ENCODE assay signal across 28 cellular contexts in genomic region chr4:47647544-47647943, GRCh38.
"Had no signal": no experiment of that assay in that cellular context is flagged by ENCODE, and none has a peak within 500 bp of the region (broad histone marks: within the 10 kb centered on the region; RNA-seq: fewer than 3 reads in every experiment).

No MANE protein-coding gene starts in this region.

- H3K9me3 ChIP-seq: gastroesophageal sphincter, heart right ventricle had no signal

- H3K4me3 ChIP-seq: coronary artery, dorsolateral prefrontal cortex, gastroesophageal sphincter, heart right ventricle had no signal

- DNase-seq: activated CD4-positive, alpha-beta memory T cell treated with anti-CD3 and anti-CD28 coated beads, Interleukin-2, amount 10 ng/mL, durations not matched to agents 7 days and 5 days; activated CD4-positive, alpha-beta T cell treated with anti-CD3 and anti-CD28 coated beads for 1 hour; activated CD4-positive, alpha-beta T cell treated with anti-CD3 and anti-CD28 coated beads for 4 hours; activated CD4-positive, alpha-beta T cell treated with anti-CD3 and anti-CD28 coated beads, Interleukin-2, amount 10 ng/mL, durations not matched to agents 7 days and 5 days; activated CD4-positive, alpha-beta T cell treated with anti-CD3 and anti-CD28 coated beads, Interleukin-2, amount 50 U/mL, for 4 hours; activated CD8-positive, alpha-beta memory T cell treated with anti-CD3 and anti-CD28 coated beads, Interleukin-2, amount 50 U/mL, for 48 hours; activated gamma-delta T cell; activated naive CD4-positive, alpha-beta T cell; activated naive CD4-positive, alpha-beta T cell treated with anti-CD3 and anti-CD28 coated beads, Interleukin-2, amount 10 ng/mL, durations not matched to agents 7 days and 5 days; activated T-cell treated with anti-CD3 and anti-CD28 coated beads for 4 hours; activated T-cell treated with anti-CD3 and anti-CD28 coated beads, Interleukin-2, amount 50 U/mL, for 24 hours; activated T-cell treated with anti-CD3 and anti-CD28 coated beads, Interleukin-2, amount 50 U/mL, for 72 hours; amniotic stem cell; anterior cingulate cortex; brain microvascular endothelial cell; central memory CD4-positive, alpha-beta T cell; cerebellar nuclear complex; dorsolateral prefrontal cortex; effector memory CD4-positive, alpha-beta T cell; endodermal cell; foreskin melanocyte; heart right ventricle; T-helper 2 cell had no signal

- H3K27me3 ChIP-seq: brain microvascular endothelial cell, dorsolateral prefrontal cortex, gastroesophageal sphincter, heart right ventricle had no signal

- ATAC-seq: activated T-cell treated with anti-CD3 and anti-CD28 coated beads, Interleukin-2, amount 50 U/mL, for 72 hours; esophagus mucosa; gastroesophageal sphincter; WTC11 had no signal

- H3K27ac ChIP-seq: brain microvascular endothelial cell, coronary artery, dorsolateral prefrontal cortex, gastroesophageal sphincter, VCaP had no signal

- H3K36me3 ChIP-seq: brain microvascular endothelial cell, gastroesophageal sphincter, heart right ventricle had no signal

- H3K4me1 ChIP-seq: gastroesophageal sphincter had no signal
